ENCODE assay signal across 8 cellular contexts in the genomic region with DNA sequence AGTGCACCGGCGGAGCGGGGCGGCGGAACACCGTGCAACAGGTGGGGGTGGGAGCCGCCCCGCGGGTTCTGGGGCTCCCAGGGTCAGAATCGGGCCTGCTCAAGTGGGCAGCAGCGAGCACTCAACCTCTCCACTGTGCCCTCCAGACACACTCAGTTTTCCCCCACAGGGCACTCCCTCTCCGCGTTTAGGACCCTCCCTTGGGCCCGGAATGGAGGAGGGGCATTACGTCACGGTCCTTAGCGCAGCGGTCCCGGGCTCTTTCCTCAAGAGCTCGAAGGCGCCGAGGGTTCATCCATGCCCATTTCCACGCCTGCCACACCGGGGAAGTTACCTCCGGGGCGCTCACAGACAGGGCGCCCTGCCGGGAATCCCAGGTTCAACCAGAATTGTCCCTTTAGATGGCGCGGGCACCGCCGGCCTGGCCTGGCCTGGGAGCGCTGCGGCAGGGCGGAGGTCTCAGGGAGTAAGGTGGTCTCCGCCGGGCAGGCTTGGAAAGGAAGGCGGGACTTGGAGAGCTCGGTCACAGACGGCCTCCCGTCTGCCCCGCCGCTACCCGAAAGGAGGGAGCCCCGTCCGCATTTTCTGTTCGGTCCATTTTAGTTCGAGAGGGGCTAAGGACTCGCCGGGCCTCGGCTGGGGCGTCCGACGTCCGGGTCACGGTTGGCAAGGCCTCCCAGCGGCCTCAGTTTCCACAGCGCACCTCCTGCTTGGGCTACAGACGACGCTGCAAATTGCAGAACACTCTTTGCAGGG. TPM values are rescaled to one million over a fixed set of nuclear protein-coding genes. Genes with fewer than 3 reads are reported as not detected.
DNase-seq lines count a peak whose midpoint lies in the region; ATAC-seq, FAIRE-seq and TF ChIP-seq lines count a peak whose summit lies in the region.

No MANE protein-coding gene starts in this region.

- H4K20me1 ChIP-seq in DOHH2 (ENCODE audit: control insufficient read depth, insufficient read depth, low read depth, low read length) (no peaks in the 10 kb centered on the region), OCI-LY3 (ENCODE audit: insufficient read depth, low read length) (no peaks in the 10 kb centered on the region)

- no peaks in the 10 kb centered on the region for H3K79me1 ChIP-seq in trophoblast cell (ENCODE audit: low read length)

- H3K27me3 ChIP-seq in DOHH2 (ENCODE audit: control insufficient read depth, low read length) (peaks cover 37% of the 10 kb centered on the region), OCI-LY3 (ENCODE audit: low read depth, low read length) (peaks cover 42% of the 10 kb centered on the region), esophagus squamous epithelium (peaks cover 20 to 71% (median 45%) of the 10 kb centered on the region in 4 donors), trophoblast cell (ENCODE audit: insufficient read depth, low read length) (peaks cover 56% of the 10 kb centered on the region)

- TF ChIP-seq CTCF in DOHH2 (IDR thresholded peaks at IDR 0.05; ENCODE audit: low read depth, low read length, poor library complexity, severe bottlenecking) (no peak), OCI-LY3 (IDR thresholded peaks at IDR 0.05; ENCODE audit: low read depth, low read length) (no peak), esophagus squamous epithelium (IDR thresholded peaks at IDR 0.05) (no peak)

- peak overlapping the region; percentile 24 for H2AFZ ChIP-seq in OCI-LY3 (ENCODE audit: low read depth, low read length)
- H2AFZ ChIP-seq in trophoblast cell (ENCODE audit: insufficient read depth, low read length, poor library complexity), result peak overlapping the region; percentile 30

- H3K4me3 ChIP-seq in DOHH2 (ENCODE audit: low read length) (peak overlapping the region; percentile 74), OCI-LY3 (ENCODE audit: low read length) (peak overlapping the region; percentile 80), esophagus squamous epithelium (peak overlapping the region; percentile 23 to 68 (median 46)), trophoblast cell (ENCODE audit: low read depth, low read length) (no peak overlapping the region)

- H3K9me3 ChIP-seq in DOHH2 (ENCODE audit: control insufficient read depth, insufficient read depth, low read length), result no peaks in the 10 kb centered on the region
- no peaks in the 10 kb centered on the region for H3K9me3 ChIP-seq in OCI-LY3 (ENCODE audit: insufficient read depth, low read length)
- no peaks in the 10 kb centered on the region for H3K9me3 ChIP-seq in esophagus squamous epithelium
- H3K9me3 ChIP-seq in trophoblast cell (ENCODE audit: insufficient read depth, low read depth, low read length), result peaks cover 5% of the 10 kb centered on the region

- H3K23ac ChIP-seq in trophoblast cell (ENCODE audit: low read length), result no peak overlapping the region

- FAIRE-seq in HTR-8/SVneo (lab: Jason Lieb, UNC), result no peak

- H3K4ac ChIP-seq in trophoblast cell (ENCODE audit: low read depth, low read length), result no peak overlapping the region

- no peak overlapping the region for H3K27ac ChIP-seq in DOHH2 (ENCODE audit: low read depth, low read length)
- no peak overlapping the region for H3K27ac ChIP-seq in OCI-LY3 (ENCODE audit: low read length)
- no peak overlapping the region for H3K27ac ChIP-seq in esophagus squamous epithelium
- H3K27ac ChIP-seq in trophoblast cell (ENCODE audit: low read depth, low read length), result no peak overlapping the region

- no peak overlapping the region for H2BK5ac ChIP-seq in trophoblast cell (ENCODE audit: low read depth, low read length, poor library complexity)

- H3K14ac ChIP-seq in trophoblast cell (ENCODE audit: low read length), result no peak overlapping the region

- H3K79me2 ChIP-seq in DOHH2 (ENCODE audit: control insufficient read depth, low read length), result no peaks in the 10 kb centered on the region
- H3K79me2 ChIP-seq in OCI-LY3 (ENCODE audit: low read length), result no peaks in the 10 kb centered on the region
- no peaks in the 10 kb centered on the region for H3K79me2 ChIP-seq in trophoblast cell (ENCODE audit: control insufficient read depth, insufficient read depth, low read length, poor library complexity)

- intact Hi-C loops in esophagus squamous epithelium (cut with DNase I), result loop anchor here (5.0 to 10.0 kb wide), 2 partner anchors 312 to 890 kb away; partner anchors contain the start of gene C15orf61

- no peak for DNase-seq in esophagus squamous epithelium (lab: John Stamatoyannopoulos, UW)
- no peak for DNase-seq in trophoblast cell
- DNase-seq in A172 (ENCODE audit: low spot score), result no peak
- no peak for DNase-seq in HTR-8/SVneo (ENCODE audit: insufficient read length, low spot score)

- H3K4me1 ChIP-seq in DOHH2 (ENCODE audit: control insufficient read depth, low read length) (peaks cover 56% of the 10 kb centered on the region), OCI-LY3 (ENCODE audit: low read length) (peaks cover 16% of the 10 kb centered on the region), esophagus squamous epithelium (peaks cover 46 to 67% (median 46%) of the 10 kb centered on the region in 3 donors), trophoblast cell (ENCODE audit: control insufficient read depth in 1 of 2, insufficient read depth in 2 of 2, low read length in 2 of 2) (peaks cover 10 to 19% of the 10 kb centered on the region in 2 experiments)

- H4K8ac ChIP-seq in trophoblast cell (ENCODE audit: low read depth, low read length), result no peak overlapping the region

- no peak overlapping the region for H2BK120ac ChIP-seq in trophoblast cell (ENCODE audit: insufficient read depth, low read length, poor library complexity)

- H3K9ac ChIP-seq in OCI-LY3 (ENCODE audit: low read length) (peak overlapping the region; percentile 28), trophoblast cell (ENCODE audit: low read length) (no peak overlapping the region)

- peaks cover 11% of the 10 kb centered on the region; the same call in 1 of the 2 replicates for H3F3A ChIP-seq in DOHH2 (ENCODE audit: control insufficient read depth, insufficient read depth)

- H2BK12ac ChIP-seq in trophoblast cell (ENCODE audit: low read length), result no peak overlapping the region

- H3K36me3 ChIP-seq in DOHH2 (ENCODE audit: control insufficient read depth, low read length) (no peaks in the 10 kb centered on the region), OCI-LY3 (replicated peaks; ENCODE audit: low read depth, low read length) (no peaks in the 10 kb centered on the region), esophagus squamous epithelium (no peaks in the 10 kb centered on the region), trophoblast cell (ENCODE audit: control insufficient read depth in 1 of 2, insufficient read depth in 2 of 2, low read length in 2 of 2) (no peaks in the 10 kb centered on the region)

- no peak overlapping the region for H2AK5ac ChIP-seq in trophoblast cell (ENCODE audit: low read length)

- H3K18ac ChIP-seq in trophoblast cell (ENCODE audit: low read length), result no peak overlapping the region

- no peaks in the 10 kb centered on the region for H3K9me2 ChIP-seq in DOHH2 (replicated peaks; ENCODE audit: control insufficient read depth, low read length)

- H4K12ac ChIP-seq in trophoblast cell (ENCODE audit: low read depth, low read length), result no peak overlapping the region

- H3K4me2 ChIP-seq in DOHH2 (ENCODE audit: low read length) (peak overlapping the region; percentile 92), OCI-LY3 (ENCODE audit: low read length) (peak overlapping the region; percentile 97), trophoblast cell (ENCODE audit: low read length) (peak overlapping the region; percentile 59)

- TF ChIP-seq POLR2A in esophagus squamous epithelium (IDR thresholded peaks at IDR 0.05), result no peak

- WGBS in esophagus squamous epithelium, 2 donors, result 2 to 7% methylated on average over 12 to 15 of the region's 60 CpGs
- WGBS in trophoblast cell (ENCODE audit: extremely low coverage, insufficient coverage, insufficient read length), result no CpG with 5 or more reads among the region's 60 CpGs

- ATAC-seq in GM18868 (IDR thresholded peaks at IDR 0.05; ENCODE audit: unreplicated experiment) (no peak), HG02642 (IDR thresholded peaks at IDR 0.05; ENCODE audit: poor library complexity, unreplicated experiment) (no peak)

- no peak overlapping the region for H4K91ac ChIP-seq in trophoblast cell (ENCODE audit: low read depth, low read length)

RNA-seq across cellular contexts. Expression of gene RNU6-1, which starts 5.1 kb away (rescaled TPM):
- total RNA-seq in esophagus squamous epithelium, result not detected
- not detected in 2 replicates for polyA plus RNA-seq in trophoblast cell (2013)
- not detected in 2 replicates for total RNA-seq in A172 (2014; rRNA removed; shearing (Covaris generic))

RNA-seq across cellular contexts. Expression of gene SKOR1, which starts 9.5 kb away (rescaled TPM):
- total RNA-seq in esophagus squamous epithelium, result under 1 TPM; 0.09 to 0.76 (median 0.28) TPM
- polyA plus RNA-seq in trophoblast cell (2013), result 0.11 TPM in 2 replicates
- not detected in 2 replicates for total RNA-seq in A172 (2014; rRNA removed; shearing (Covaris generic))
